In the genomic region with DNA sequence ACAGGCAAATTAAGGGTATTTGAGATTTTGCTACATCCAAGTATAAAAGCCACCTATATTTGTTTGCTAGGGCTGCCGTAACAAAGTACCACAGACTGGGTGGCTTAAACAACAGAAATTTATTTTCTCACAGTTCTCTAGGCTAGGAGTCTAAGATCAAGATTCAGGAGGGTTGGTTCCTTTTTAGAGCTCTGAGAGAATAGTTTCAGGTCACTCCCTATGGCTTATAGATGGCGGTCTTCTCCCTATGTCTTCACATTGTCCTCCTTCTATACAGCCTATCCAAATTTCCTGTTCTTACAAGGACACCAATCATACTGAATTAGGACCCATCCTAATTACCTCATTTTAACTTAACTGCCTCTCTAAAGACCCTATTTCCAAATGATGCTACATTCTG, we compare ENCODE assay signal across 18 cellular contexts. TPM values are rescaled to one million over a fixed set of nuclear protein-coding genes. Genes with fewer than 3 reads are reported as not detected.
DNase-seq lines count a peak whose midpoint lies in the region; ATAC-seq, FAIRE-seq and TF ChIP-seq lines count a peak whose summit lies in the region.
"Had no signal": no experiment of that assay in that cellular context is flagged by ENCODE, and none has a peak within 500 bp of the region (broad histone marks: within the 10 kb centered on the region; RNA-seq: fewer than 3 reads in every experiment).

No MANE protein-coding gene starts in this region.

- no peak overlapping the region for H3K4me2 ChIP-seq in osteoblast (ENCODE audit: insufficient read depth, low read length)
- no peak overlapping the region for H3K4me2 ChIP-seq in neural progenitor cell
- H3K4me2 ChIP-seq: PC-9 had no signal

- H2AFZ ChIP-seq in osteoblast (ENCODE audit: low read length) (no peak overlapping the region), neural progenitor cell (replicated peaks) (no peak overlapping the region)
- H2AFZ ChIP-seq: PC-9 had no signal

- H3K27me3 ChIP-seq in osteoblast (ENCODE audit: insufficient read depth, low read length) (no peaks in the 10 kb centered on the region), neural progenitor cell (no peaks in the 10 kb centered on the region)

- H3K9ac ChIP-seq in neural progenitor cell = no peak overlapping the region

- peaks cover 79% of the 10 kb centered on the region for H3K4me1 Mint-ChIP-seq in HFFc6 (ENCODE audit: low read depth)
- H3K4me1 Mint-ChIP-seq in activated T-helper 17 cell treated with anti-CD3 and anti-CD28 coated beads, Interleukin-2, amount 50 U/mL, for 72 hours = peaks cover 12% of the 10 kb centered on the region
- no peaks in the 10 kb centered on the region for H3K4me1 Mint-ChIP-seq in neural progenitor cell

- FAIRE-seq in GM19239 (lab: Jason Lieb, UNC) = peak; percentile 11

- no peaks in the 10 kb centered on the region for H3K36me3 ChIP-seq in osteoblast (ENCODE audit: insufficient read depth, low read length)
- no peaks in the 10 kb centered on the region for H3K36me3 ChIP-seq in neural progenitor cell

- H3F3A ChIP-seq in neural progenitor cell (ENCODE audit: low read depth) = no peaks in the 10 kb centered on the region

- H3K4me3 ChIP-seq in osteoblast (ENCODE audit: insufficient read depth, low read length) (no peak overlapping the region), neural progenitor cell (no peak overlapping the region)
- H3K4me3 ChIP-seq: PC-9 had no signal

- H3K36me3 Mint-ChIP-seq in HFFc6 (ENCODE audit: low read depth) (no peaks in the 10 kb centered on the region), neural progenitor cell (no peaks in the 10 kb centered on the region)
- H3K36me3 Mint-ChIP-seq in activated T-helper 17 cell treated with anti-CD3 and anti-CD28 coated beads, Interleukin-2, amount 50 U/mL, for 72 hours (ENCODE audit: low read depth) = no peaks in the 10 kb centered on the region

- H3K4me3 Mint-ChIP-seq in HFFc6 (no peak overlapping the region), neural progenitor cell (no peak overlapping the region)
- peak overlapping the region; percentile 4 for H3K4me3 Mint-ChIP-seq in activated T-helper 17 cell treated with anti-CD3 and anti-CD28 coated beads, Interleukin-2, amount 50 U/mL, for 72 hours

- H3K9me3 ChIP-seq in osteoblast (ENCODE audit: low read depth, low read length) (no peaks in the 10 kb centered on the region), neural progenitor cell (ENCODE audit: low read depth) (no peaks in the 10 kb centered on the region)

- ATAC-seq in activated T-helper 17 cell treated with anti-CD3 and anti-CD28 coated beads, Interleukin-2, amount 50 U/mL, for 72 hours (replicated peaks) = no peak

- TF ChIP-seq CTCF in HFFc6 (IDR thresholded peaks at IDR 0.05) = no peak
- no peak for TF ChIP-seq CTCF in osteoblast (IDR thresholded peaks at IDR 0.05; ENCODE audit: extremely low read depth, low read depth, low read length)
- no peak for TF ChIP-seq CTCF in neural progenitor cell (IDR thresholded peaks at IDR 0.05)

- H3K27ac Mint-ChIP-seq in HFFc6 (peak overlapping the region; percentile 14), neural progenitor cell (no peak overlapping the region)
- H3K27ac Mint-ChIP-seq in activated T-helper 17 cell treated with anti-CD3 and anti-CD28 coated beads, Interleukin-2, amount 50 U/mL, for 72 hours = no peak overlapping the region

- peak overlapping the region; percentile 74 for H3K27ac ChIP-seq in osteoblast (ENCODE audit: low read depth, low read length)
- no peak overlapping the region for H3K27ac ChIP-seq in neural progenitor cell
- H3K27ac ChIP-seq: PC-9, RWPE1 had no signal

- H3K4me1 ChIP-seq in osteoblast (ENCODE audit: insufficient read depth, low read length) (peaks cover 37% of the 10 kb centered on the region), neural progenitor cell (peaks cover 19% of the 10 kb centered on the region)

- peaks cover 27% of the 10 kb centered on the region for H4K20me1 ChIP-seq in osteoblast (ENCODE audit: insufficient read depth, low read length)
- H4K20me1 ChIP-seq in neural progenitor cell (ENCODE audit: low read depth) = no peaks in the 10 kb centered on the region

- H3K79me2 ChIP-seq in osteoblast (ENCODE audit: insufficient read depth, low read length) (peaks cover 91% of the 10 kb centered on the region), neural progenitor cell (ENCODE audit: low read depth) (peaks cover 95% of the 10 kb centered on the region)

- no peaks in the 10 kb centered on the region for H3K9me3 Mint-ChIP-seq in HFFc6
- no peaks in the 10 kb centered on the region for H3K9me3 Mint-ChIP-seq in activated T-helper 17 cell treated with anti-CD3 and anti-CD28 coated beads, Interleukin-2, amount 50 U/mL, for 72 hours
- H3K9me3 Mint-ChIP-seq in neural progenitor cell = no peaks in the 10 kb centered on the region

- DNase-seq in GM19239 (ENCODE audit: insufficient read length, low spot score) (no peak), HFFc6 (no peak), osteoblast (ENCODE audit: insufficient read length, low spot score, missing footprints) (no peak), OCI-M1 (lab: John Stamatoyannopoulos, UW) (no peak), neural progenitor cell (ENCODE audit: low spot score) (no peak), AG08395 (ENCODE audit: low spot score) (no peak)
- DNase-seq: COR-L47, DMS 273 treated with DMSO at 0.1 percent for 48 hours, DND-41, KBM-7, NCI-H1417 treated with DMSO at 0.1 percent for 48 hours, NCI-H187 treated with DMSO at 0.1 percent for 48 hours, NCI-H2227 treated with DMSO at 0.1 percent for 48 hours, NCI-H510A treated with DMSO at 0.1 percent for 48 hours, PC-9, SIG-M5 had no signal

- H3K27me3 Mint-ChIP-seq in HFFc6 (ENCODE audit: insufficient read depth) (no peaks in the 10 kb centered on the region), neural progenitor cell (ENCODE audit: insufficient read depth, low read depth) (no peaks in the 10 kb centered on the region)
- H3K27me3 Mint-ChIP-seq in activated T-helper 17 cell treated with anti-CD3 and anti-CD28 coated beads, Interleukin-2, amount 50 U/mL, for 72 hours = no peaks in the 10 kb centered on the region

RNA-seq across cellular contexts. Expression of a gene that starts 11.2 kb away (rescaled TPM):
- total RNA-seq in HFFc6 (2021; fragmentation: NEBNext Ultra II Directional; extraction: Animal tissue kit (Norgen Biotek cat#: 25700)) = 100 to 1,000 TPM in 1 of 6 experiments, 10 to 100 TPM in 5; 88.5 to 104 (median 95.0) TPM
- 10 to 100 TPM; 20.2 to 41.1 TPM for total RNA-seq in activated T-helper 17 cell treated with anti-CD3 and anti-CD28 coated beads, Interleukin-2, amount 50 U/mL, for 72 hours
- 103 and 121 TPM in 2 replicates for total RNA-seq in osteoblast
- 91.0 and 148 TPM in 2 replicates for total RNA-seq in neural progenitor cell (ENCODE audit: low replicate concordance)
